ENCODE assay signal across 2 cellular contexts in genomic region chr4:94415448-94415847, GRCh38.
A peak's percentile ranks its signal among the peaks of the same experiment; 100 is the strongest.
TF ChIP-seq lines count a peak whose summit lies in the region.

No MANE protein-coding gene starts in this region.

TF ChIP-seq in HepG2, 621 proteins besides CTCF, POLR2A, EP300 and RAD21 (continued from another document):
- TF ChIP-seq EHMT2 (IDR thresholded peaks at IDR 0.05; ENCODE audit: borderline replicate concordance, low read depth, low read length) (no peak), CEBPG (CRISPR knock-in tag; IDR thresholded peaks at IDR 0.05) (no peak), MYNN (CRISPR knock-in tag; IDR thresholded peaks at IDR 0.05; ENCODE audit: low read depth) (no peak)

TF ChIP-seq in liver, 16 proteins besides CTCF, POLR2A, EP300 and RAD21 (continued from another document):
- TF ChIP-seq GABPA (IDR thresholded peaks at IDR 0.05 in 1 of 2, conservative IDR thresholded peaks at IDR 0.05 in 1 of 2) (no peak), ZBTB33 (IDR thresholded peaks at IDR 0.05) (no peak), MAX (IDR thresholded peaks at IDR 0.05) (no peak), NR2F2 (IDR thresholded peaks at IDR 0.05) (no peak), HNF4G (IDR thresholded peaks at IDR 0.05) (no peak), EGR1 (IDR thresholded peaks at IDR 0.05; ENCODE audit: low read depth in 2 of 2) (no peak), JUND (IDR thresholded peaks at IDR 0.05) (peak in 1 of 2 donors; percentile 15), ATF3 (IDR thresholded peaks at IDR 0.05) (no peak), FOXA2 (IDR thresholded peaks at IDR 0.05) (no peak), REST (IDR thresholded peaks at IDR 0.05) (no peak), YY1 (IDR thresholded peaks at IDR 0.05) (no peak)
